ENCODE assay signal across 8 cellular contexts in genomic region chr1:32413507-32414185, GRCh38. TPM values are rescaled to one million over a fixed set of nuclear protein-coding genes. Genes with fewer than 3 reads are reported as not detected.
DNase-seq lines count a peak whose midpoint lies in the region; ATAC-seq and TF ChIP-seq lines count a peak whose summit lies in the region.

No MANE protein-coding gene starts in this region.

- peaks cover 0 to 3% (median 0%) of the 10 kb centered on the region in 4 donors for H3K9me3 ChIP-seq in right lobe of liver

- H3K4me1 Mint-ChIP-seq in chondrocyte (ENCODE audit: low read depth), result peaks cover 4% of the 10 kb centered on the region

- no peak overlapping the region for H3K4me3 ChIP-seq in right lobe of liver

- peaks cover 5% of the 10 kb centered on the region for H3K27me3 Mint-ChIP-seq in chondrocyte (ENCODE audit: low read depth)

- peak; percentile 63 for DNase-seq in A172 (ENCODE audit: low spot score)
- peak; percentile 35 for DNase-seq in GM19238 (ENCODE audit: insufficient read length, low spot score)
- peak; percentile 35 for DNase-seq in NCI-H524 treated with DMSO at 0.1 percent for 48 hours (lab: John Stamatoyannopoulos, UW)
- peak; percentile 46 to 76 for DNase-seq in activated CD4-positive, alpha-beta T cell treated with anti-CD3 and anti-CD28 coated beads for 24 hours (ENCODE audit: low read depth in 2 of 2)
- DNase-seq in chondrocyte (ENCODE audit: low spot score), result no peak
- DNase-seq in right lobe of liver, result peak in 2 of 3 donors; percentile 36 to 80
- peak; percentile 36 to 40 for DNase-seq in stimulated activated CD8-positive, alpha-beta memory T cell treated with anti-CD3 and anti-CD28 coated beads, Interleukin-2, amount 100 ng/mL, for 48 hours (ENCODE audit: low read depth in 2 of 2)

- no peak overlapping the region for H3K4me3 Mint-ChIP-seq in chondrocyte (ENCODE audit: unreplicated experiment)

- H3K9me3 Mint-ChIP-seq in chondrocyte (ENCODE audit: low read depth), result peaks cover 27% of the 10 kb centered on the region

- H3K4me1 ChIP-seq in right lobe of liver, result peaks cover 0 to 4% (median 0%) of the 10 kb centered on the region in 4 donors

- no peak overlapping the region for H3K27ac ChIP-seq in right lobe of liver

- ATAC-seq in right lobe of liver (peak; percentile 90 to 95 (median 92)), HG02798 (IDR thresholded peaks at IDR 0.05; ENCODE audit: poor library complexity, unreplicated experiment) (no peak)

- no peak for TF ChIP-seq POLR2A in right lobe of liver (IDR thresholded peaks at IDR 0.05)

- H3K27ac Mint-ChIP-seq in chondrocyte (ENCODE audit: unreplicated experiment), result no peak overlapping the region

- H3K36me3 Mint-ChIP-seq in chondrocyte (ENCODE audit: low read depth), result peaks cover 1% of the 10 kb centered on the region

- H3K27me3 ChIP-seq in right lobe of liver, result no peaks in the 10 kb centered on the region

- peak; percentile 75 for TF ChIP-seq CTCF in chondrocyte (IDR thresholded peaks at IDR 0.05)
- TF ChIP-seq CTCF in right lobe of liver (IDR thresholded peaks at IDR 0.05), result peak; percentile 79 to 86 (median 86)

- WGBS in right lobe of liver (ENCODE audit: insufficient coverage, low coverage, low lambda C conversion rate, missing lambda C conversion rate), result 59% methylated on average over 5 of the region's 10 CpGs

- intact Hi-C loops in right lobe of liver (cut with DNase I), result no loop called here

- H3K36me3 ChIP-seq in right lobe of liver, result no peaks in the 10 kb centered on the region

RNA-seq across cellular contexts. Expression of gene BSDC1, which starts 19.4 kb away (rescaled TPM):
- total RNA-seq in A172 (2014; rRNA removed; shearing (Covaris generic)), result 40.6 and 53.1 TPM in 2 replicates
- total RNA-seq in chondrocyte (56.6 to 67.0 TPM (median 57.6 TPM) in 3 replicates), right lobe of liver (10 to 100 TPM; 44.5 to 73.1 (median 62.1) TPM)

RNA-seq across cellular contexts. Expression of gene ZBTB8B, which starts 51.2 kb away (rescaled TPM):
- 0.02 and 0.07 TPM in 2 replicates for total RNA-seq in A172 (2014; rRNA removed; shearing (Covaris generic))
- total RNA-seq in chondrocyte (0.30 to 0.53 TPM (median 0.33 TPM) in 3 replicates), right lobe of liver (not detected)

RNA-seq across cellular contexts. Expression of gene TSSK3, which starts 51.3 kb away (rescaled TPM):
- total RNA-seq in A172 (2014; rRNA removed; shearing (Covaris generic)), result 0.24 TPM in 1 of 2 replicates, not detected in the other
- total RNA-seq in chondrocyte, result 0.90 to 2.0 TPM (median 1.7 TPM) in 3 replicates
- total RNA-seq in right lobe of liver, result 1 to 10 TPM in 2 of 6 experiments, under 1 TPM in 4; 0.49 to 1.6 (median 0.85) TPM

RNA-seq across cellular contexts. Expression of gene FAM229A, which starts 51.4 kb away (rescaled TPM):
- 0.34 and 0.45 TPM in 2 replicates for total RNA-seq in A172 (2014; rRNA removed; shearing (Covaris generic))
- total RNA-seq in chondrocyte, result 3.6 to 4.5 TPM (median 4.4 TPM) in 3 replicates
- 1 to 10 TPM; 1.3 to 7.8 (median 5.3) TPM for total RNA-seq in right lobe of liver
